Comparison of ENCODE assay signal across 32 cellular contexts in genomic region chr3:176357891-176358290, GRCh38.
"Had no signal": no experiment of that assay in that cellular context is flagged by ENCODE, and none has a peak within 500 bp of the region (broad histone marks: within the 10 kb centered on the region; RNA-seq: fewer than 3 reads in every experiment).

No MANE protein-coding gene starts in this region.

- H3K36me3 ChIP-seq: brain microvascular endothelial cell, colonic mucosa, gastrocnemius medialis, heart left ventricle had no signal

- H3K4me3 ChIP-seq: colonic mucosa, gastrocnemius medialis, heart left ventricle had no signal

- H3K9me3 ChIP-seq: colonic mucosa, gastrocnemius medialis, heart left ventricle had no signal

- H3K4me1 Mint-ChIP-seq: activated CD4-positive, alpha-beta memory T cell treated with anti-CD3 and anti-CD28 coated beads, Interleukin-2, amount 10 ng/mL, durations not matched to agents 7 days and 5 days; activated CD4-positive, alpha-beta T cell treated with anti-CD3 and anti-CD28 coated beads, Interleukin-2, amount 10 ng/mL, durations not matched to agents 7 days and 5 days; T-helper 17 cell had no signal

- H3K27me3 Mint-ChIP-seq: activated CD4-positive, alpha-beta memory T cell treated with anti-CD3 and anti-CD28 coated beads, Interleukin-2, amount 10 ng/mL, durations not matched to agents 7 days and 5 days; activated CD4-positive, alpha-beta T cell treated with anti-CD3 and anti-CD28 coated beads, Interleukin-2, amount 10 ng/mL, durations not matched to agents 7 days and 5 days; activated naive CD8-positive, alpha-beta T cell; activated T-cell treated with anti-CD3 and anti-CD28 coated beads, Interleukin-2, amount 50 U/mL, for 24 hours; T-helper 17 cell had no signal

- FAIRE-seq: astrocyte, bronchial epithelial cell had no signal

- DNase-seq: activated CD4-positive, alpha-beta memory T cell treated with anti-CD3 and anti-CD28 coated beads, Interleukin-2, amount 10 ng/mL, durations not matched to agents 7 days and 5 days; activated CD4-positive, alpha-beta T cell treated with anti-CD3 and anti-CD28 coated beads for 4 hours; activated CD4-positive, alpha-beta T cell treated with anti-CD3 and anti-CD28 coated beads, Interleukin-2, amount 10 ng/mL, durations not matched to agents 7 days and 5 days; activated CD4-positive, alpha-beta T cell treated with anti-CD3 and anti-CD28 coated beads, Interleukin-2, amount 50 U/mL, for 4 hours; activated CD4-positive, CD25-positive, alpha-beta regulatory T cell; activated CD4-positive, CD25-positive, alpha-beta regulatory T cell treated with anti-CD3 and anti-CD28 coated beads, Interleukin-2, amount 50 U/mL, for 72 hours; activated CD8-positive, alpha-beta memory T cell treated with anti-CD3 and anti-CD28 coated beads, Interleukin-2, amount 50 U/mL, for 48 hours; activated effector memory CD4-positive, alpha-beta T cell treated with Interleukin-2 at 50 U/mL for 16 hours; activated gamma-delta T cell treated with Interleukin-2 at 50 U/mL for 16 hours; activated naive CD4-positive, alpha-beta T cell treated with anti-CD3 and anti-CD28 coated beads, Interleukin-2, amount 50 U/mL, for 16 hours; activated naive CD4-positive, alpha-beta T cell treated with Interleukin-2 at 50 U/mL for 16 hours; activated T-cell treated with anti-CD3 and anti-CD28 coated beads for 4 hours; activated T-cell treated with anti-CD3 and anti-CD28 coated beads, Interleukin-2, amount 50 U/mL, for 24 hours; activated T-cell treated with anti-CD3 and anti-CD28 coated beads, Interleukin-2, amount 50 U/mL, for 72 hours; amniotic stem cell; anterior cingulate cortex; brain microvascular endothelial cell; caudate nucleus; colonic mucosa; effector CD8-positive, alpha-beta T cell; foreskin fibroblast; gastrocnemius medialis; glutamatergic neuron; heart left ventricle; T-helper 1 cell; T-helper 17 cell; T1000 had no signal

- H3K4me3 Mint-ChIP-seq: activated CD4-positive, alpha-beta memory T cell treated with anti-CD3 and anti-CD28 coated beads, Interleukin-2, amount 10 ng/mL, durations not matched to agents 7 days and 5 days; activated CD4-positive, alpha-beta T cell treated with anti-CD3 and anti-CD28 coated beads, Interleukin-2, amount 10 ng/mL, durations not matched to agents 7 days and 5 days; activated naive CD8-positive, alpha-beta T cell; activated T-cell treated with anti-CD3 and anti-CD28 coated beads, Interleukin-2, amount 50 U/mL, for 24 hours; activated T-cell treated with anti-CD3 and anti-CD28 coated beads, Interleukin-2, amount 50 U/mL, for 72 hours; T-helper 17 cell; T-helper 2 cell treated with Interferon-gamma antibody and Interleukin-4, amounts not matched to agents 5 μg/mL and 100 μg/mL, for 36 hours had no signal

- ATAC-seq: activated T-cell treated with anti-CD3 and anti-CD28 coated beads, Interleukin-2, amount 50 U/mL, for 72 hours; esophagus mucosa; gastrocnemius medialis; heart left ventricle; T-helper 17 cell had no signal

- H3K27me3 ChIP-seq: brain microvascular endothelial cell, colonic mucosa, gastrocnemius medialis, heart left ventricle had no signal

- H3K27ac ChIP-seq: brain microvascular endothelial cell, colonic mucosa, gastrocnemius medialis, heart left ventricle had no signal

- H3K27ac Mint-ChIP-seq: activated CD4-positive, alpha-beta memory T cell treated with anti-CD3 and anti-CD28 coated beads, Interleukin-2, amount 10 ng/mL, durations not matched to agents 7 days and 5 days; activated CD4-positive, alpha-beta T cell treated with anti-CD3 and anti-CD28 coated beads, Interleukin-2, amount 10 ng/mL, durations not matched to agents 7 days and 5 days; activated naive CD8-positive, alpha-beta T cell; activated T-cell treated with anti-CD3 and anti-CD28 coated beads, Interleukin-2, amount 50 U/mL, for 24 hours; activated T-cell treated with anti-CD3 and anti-CD28 coated beads, Interleukin-2, amount 50 U/mL, for 72 hours; T-helper 17 cell; T-helper 2 cell treated with Interferon-gamma antibody and Interleukin-4, amounts not matched to agents 5 μg/mL and 100 μg/mL, for 36 hours had no signal

- H3K4me1 ChIP-seq: colonic mucosa, gastrocnemius medialis, heart left ventricle had no signal

- H3K9me3 Mint-ChIP-seq: activated T-cell treated with anti-CD3 and anti-CD28 coated beads, Interleukin-2, amount 50 U/mL, for 24 hours had no signal

- H3K36me3 Mint-ChIP-seq: activated naive CD8-positive, alpha-beta T cell had no signal
